8 cellular contexts compared by ENCODE assay signal in genomic region chr21:36134820-36135390, GRCh38. TPM values are rescaled to one million over a fixed set of nuclear protein-coding genes. Genes with fewer than 3 reads are reported as not detected.
A peak's percentile ranks its signal among the peaks of the same experiment; 100 is the strongest.
DNase-seq lines count a peak whose midpoint lies in the region; ATAC-seq, FAIRE-seq and TF ChIP-seq lines count a peak whose summit lies in the region.

Gene CBR3, plus strand, starts transcription at chr21:36135079. Its CDS starts 114 bp downstream, at chr21:36135193.

- H4K20me1 ChIP-seq in GM23248 (ENCODE audit: insufficient read depth): no peaks in the 10 kb centered on the region

- peaks cover 8% of the 10 kb centered on the region for H3K79me2 ChIP-seq in GM23248 (ENCODE audit: insufficient read depth)

- no peaks in the 10 kb centered on the region for H3K27me3 ChIP-seq in GM23248 (replicated peaks; ENCODE audit: insufficient read depth)
- peaks cover 86% of the 10 kb centered on the region for H3K27me3 ChIP-seq in cardiac muscle cell
- H3K27me3 ChIP-seq in pancreas: no peaks in the 10 kb centered on the region

- peaks cover 12% of the 10 kb centered on the region; the same call in 1 of the 2 replicates for H3F3A ChIP-seq in GM23248 (ENCODE audit: insufficient read depth)

- H3K4me3 Mint-ChIP-seq in activated naive CD8-positive, alpha-beta T cell: peak within 1 kb of the TSS; percentile 91

- H3K4me2 ChIP-seq in GM23248 (ENCODE audit: unreplicated experiment): peak within 1 kb of the TSS; percentile 89

- H3K4me3 ChIP-seq in GM23248 (peak within 1 kb of the TSS; percentile 83), cardiac muscle cell (peak within 1 kb of the TSS; percentile 31), pancreas (peak within 1 kb of the TSS; percentile 27 to 61 (median 32))

- H3K36me3 ChIP-seq in GM23248 (ENCODE audit: low read depth) (no peaks in the 10 kb centered on the region), cardiac muscle cell (no peaks in the 10 kb centered on the region), pancreas (no peaks in the 10 kb centered on the region)

- TF ChIP-seq CTCF in cardiac muscle cell (IDR thresholded peaks at IDR 0.05; ENCODE audit: low read depth, low read length) (no peak), pancreas (IDR thresholded peaks at IDR 0.05) (no peak)

- H3K36me3 Mint-ChIP-seq in activated naive CD8-positive, alpha-beta T cell: no peaks in the 10 kb centered on the region

- peak within 1 kb of the TSS; percentile 87 for H3K27ac Mint-ChIP-seq in activated naive CD8-positive, alpha-beta T cell

- peak within 1 kb of the TSS; percentile 80 for H3K27ac ChIP-seq in GM23248
- no peak within 1 kb of the TSS for H3K27ac ChIP-seq in cardiac muscle cell
- peak within 1 kb of the TSS in 3 of 4 donors; percentile 34 to 63 (median 39) for H3K27ac ChIP-seq in pancreas

- peaks cover 11% of the 10 kb centered on the region for H3K4me1 ChIP-seq in GM23248 (ENCODE audit: insufficient read depth)
- H3K4me1 ChIP-seq in cardiac muscle cell (ENCODE audit: low read depth): peaks cover 4% of the 10 kb centered on the region
- H3K4me1 ChIP-seq in pancreas: peaks cover 0 to 8% (median 0%) of the 10 kb centered on the region in 3 donors

- no peaks in the 10 kb centered on the region for H3K27me3 Mint-ChIP-seq in activated naive CD8-positive, alpha-beta T cell

- peaks cover 31% of the 10 kb centered on the region for H3K4me1 Mint-ChIP-seq in activated naive CD8-positive, alpha-beta T cell (ENCODE audit: low read depth)

- H3K9me3 Mint-ChIP-seq in activated naive CD8-positive, alpha-beta T cell (ENCODE audit: low read depth): no peaks in the 10 kb centered on the region

- H3K9me2 ChIP-seq in GM23248 (ENCODE audit: insufficient read depth): no peaks in the 10 kb centered on the region

- in situ Hi-C loops in GM23248 (cut with MboI): no loop called here

- ATAC-seq in pancreas: peak; percentile 44 to 58 (median 50)
- no peak for ATAC-seq in GM18498 (IDR thresholded peaks at IDR 0.05; ENCODE audit: unreplicated experiment)

- FAIRE-seq in pancreas (lab: Jason Lieb, UNC): no peak

- H3K9me3 ChIP-seq in GM23248 (ENCODE audit: low read depth) (no peaks in the 10 kb centered on the region), cardiac muscle cell (ENCODE audit: low read depth) (no peaks in the 10 kb centered on the region), pancreas (no peaks in the 10 kb centered on the region)

- H3K9ac ChIP-seq in GM23248: peak within 1 kb of the TSS; percentile 86

- 0 to 1% methylated on average over 41 to 53 of the region's 53 CpGs for WGBS in GM23248 (ENCODE audit: low coverage in 1 of 2, low lambda C conversion rate in 2 of 2, missing lambda C conversion rate in 2 of 2), 2 experiments
- 1 to 2% methylated on average over 48 to 53 of the region's 53 CpGs for WGBS in pancreas, 2 donors

- H2AFZ ChIP-seq in GM23248: peak within 1 kb of the TSS; percentile 93

- DNase-seq in GM23248 (peak; percentile 81), RKO (ENCODE audit: low spot score) (peak; percentile 61), cardiac muscle cell (ENCODE audit: low read depth in 1 of 2, low spot score in 1 of 2) (peak in 1 of 2 donors; percentile 77), pancreas (peak in 4 of 6 donors; percentile 44 to 84 (median 66)), NK-92 (lab: John Stamatoyannopoulos, UW; ENCODE audit: unreplicated experiment) (no peak), middle frontal gyrus (ENCODE audit: extremely low spot score, low spot score) (no peak)

- intact Hi-C loops in pancreas (cut with DNase I): loop anchor here in 1 of 3 donors (5.0 kb wide), 1 partner anchor 197 kb away; no protein-coding TSS in a partner anchor

RNA-seq across cellular contexts. Expression of gene CBR3, which starts in this region (rescaled TPM):
- total RNA-seq in GM23248 (2014; rRNA removed; shearing (Covaris generic)): 17.3 and 29.0 TPM in 2 replicates
- polyA plus RNA-seq in GM23248 (2016; fragmentation: Nextera tagmentation; extraction: Ambion mirVana) (28.1 and 28.3 TPM in 2 replicates), cardiac muscle cell (not detected in 2 replicates), pancreas (1 to 10 TPM; 1.4 to 2.4 TPM)
- total RNA-seq in cardiac muscle cell (not detected in 2 replicates), pancreas (1 to 10 TPM in 2 of 6 donors, under 1 TPM in 4; 0.16 to 2.4 (median 0.84) TPM)

Comparison
In these comparisons a context has a peak if more than half of its experiments do, and no peak if none do; other contexts are left out.
1. DNase-seq: peak in GM23248 (single experiment), RKO (single experiment) and pancreas (4 of 6); none in NK-92 (single experiment) and middle frontal gyrus (single experiment).
2. H3K4me3 ChIP-seq: peak in every context shown above with its lines; median percentile 83 in GM23248; 32 in pancreas; 31 in cardiac muscle cell.